In the genomic region with DNA sequence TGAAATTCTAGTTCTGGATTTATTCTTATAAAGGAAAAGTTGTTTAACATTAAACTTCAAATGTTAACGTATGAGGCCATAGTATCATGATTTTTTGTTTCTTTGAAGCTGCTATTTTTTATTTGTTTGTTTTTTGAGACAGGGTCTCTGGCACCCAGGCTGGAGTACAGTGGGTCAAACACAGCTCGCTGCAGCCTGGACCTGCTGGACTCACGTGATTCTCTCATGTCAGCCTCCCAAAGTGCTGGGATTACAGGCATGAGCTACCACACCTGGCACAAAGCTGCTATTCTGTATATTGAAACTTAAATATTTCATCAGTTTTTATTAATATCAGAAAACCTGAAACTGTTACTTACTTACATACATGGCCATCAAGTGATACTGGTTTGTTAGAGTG, we compare ENCODE assay signal across 18 cellular contexts.
DNase-seq lines count a peak whose midpoint lies in the region; ATAC-seq, FAIRE-seq and TF ChIP-seq lines count a peak whose summit lies in the region.
"Had no signal": no experiment of that assay in that cellular context is flagged by ENCODE, and none has a peak within 500 bp of the region (broad histone marks: within the 10 kb centered on the region; RNA-seq: fewer than 3 reads in every experiment).

No MANE protein-coding gene starts in this region.

- ATAC-seq in GM23338, result no peak
- ATAC-seq in body of pancreas, result peak; percentile 66
- peak; percentile 67 for ATAC-seq in HepG2
- ATAC-seq in upper lobe of right lung, result no peak
- no peak for ATAC-seq in left colon
- ATAC-seq in natural killer cell treated with Interleukin-12 subunit alpha and Interleukin-12 subunit beta and Interleukin-15 and Interleukin-18, amount 100 ng/mL, for 72 hours, result no peak
- ATAC-seq: A549 had no signal

- no peaks in the 10 kb centered on the region for H3K27me3 Mint-ChIP-seq in GM23338 (ENCODE audit: insufficient read depth, low read depth, poor library complexity)
- no peaks in the 10 kb centered on the region for H3K27me3 Mint-ChIP-seq in natural killer cell treated with Interleukin-12 subunit alpha and Interleukin-12 subunit beta and Interleukin-15 and Interleukin-18, amount 100 ng/mL, for 72 hours
- H3K27me3 Mint-ChIP-seq: CD4-positive, alpha-beta T cell had no signal

- no peak for TF ChIP-seq CTCF in GM23338 (conservative IDR thresholded peaks at IDR 0.05; ENCODE audit: low read depth in 2 of 2)
- TF ChIP-seq CTCF in body of pancreas (IDR thresholded peaks at IDR 0.05), result no peak
- TF ChIP-seq CTCF in HepG2 (CRISPR knock-in tag; IDR thresholded peaks at IDR 0.05), result no peak
- TF ChIP-seq CTCF in upper lobe of right lung (IDR thresholded peaks at IDR 0.05), result no peak

- no peak overlapping the region for H3K9ac ChIP-seq in HepG2 (ENCODE audit: insufficient read depth, low read depth, low read length)

- peaks cover 18% of the 10 kb centered on the region for H3K4me1 Mint-ChIP-seq in GM23338
- H3K4me1 Mint-ChIP-seq in natural killer cell treated with Interleukin-12 subunit alpha and Interleukin-12 subunit beta and Interleukin-15 and Interleukin-18, amount 100 ng/mL, for 72 hours (ENCODE audit: low read depth in 2 of 2), result no peaks in the 10 kb centered on the region

- intact Hi-C loops in body of pancreas (cut with DNase I) (no loop called here), HepG2 (cut with micrococcal nuclease; ENCODE audit: unreplicated experiment) (no loop called here), upper lobe of right lung (cut with DNase I) (no loop called here), left colon (cut with DNase I, micrococcal nuclease) (no loop called here)

- BruUV-seq in HepG2 (replicated peaks; lab: Mats Ljungman, UMichigan), result no TSS peak

- H3K27ac ChIP-seq in GM23338 (ENCODE audit: low read depth), result no peak overlapping the region
- H3K27ac ChIP-seq in body of pancreas, result peak overlapping the region in 1 of 4 donors; percentile 6
- H3K27ac ChIP-seq in HepG2 (ENCODE audit: extremely low read length, insufficient read depth, low read length), result no peak overlapping the region
- H3K27ac ChIP-seq in upper lobe of right lung, result no peak overlapping the region
- H3K27ac ChIP-seq: 22Rv1, A549, C4-2B had no signal

- no peaks in the 10 kb centered on the region for H3K9me3 ChIP-seq in body of pancreas
- H3K9me3 ChIP-seq in HepG2 (ENCODE audit: low read length), result no peaks in the 10 kb centered on the region
- no peaks in the 10 kb centered on the region for H3K9me3 ChIP-seq in upper lobe of right lung
- H3K9me3 ChIP-seq: A549, Caco-2, HAP-1 had no signal

- in situ Hi-C loops in HepG2 (cut with HindIII; ENCODE audit: extremely low pct_ligation_motif_present, low pct_unique_long_range_greater_than_20kb), result no loop called here

- H3K36me3 Mint-ChIP-seq in GM23338 (ENCODE audit: low read depth), result no peaks in the 10 kb centered on the region
- no peaks in the 10 kb centered on the region for H3K36me3 Mint-ChIP-seq in natural killer cell treated with Interleukin-12 subunit alpha and Interleukin-12 subunit beta and Interleukin-15 and Interleukin-18, amount 100 ng/mL, for 72 hours

- POLR2A ChIA-PET in HepG2 (lab: Yijun Ruan, JAX), result no interaction called here

- H3K4me1 ChIP-seq in GM23338 (ENCODE audit: insufficient read depth) (peaks cover 11% of the 10 kb centered on the region), body of pancreas (peaks cover 6% of the 10 kb centered on the region), HepG2 (ENCODE audit: insufficient read depth, low read length) (peaks cover 15% of the 10 kb centered on the region), upper lobe of right lung (no peaks in the 10 kb centered on the region)
- H3K4me1 ChIP-seq: A549, Caco-2, HAP-1 had no signal

- H3K27ac Mint-ChIP-seq in GM23338, result peak overlapping the region; percentile 43
- no peak overlapping the region for H3K27ac Mint-ChIP-seq in natural killer cell treated with Interleukin-12 subunit alpha and Interleukin-12 subunit beta and Interleukin-15 and Interleukin-18, amount 100 ng/mL, for 72 hours
- H3K27ac Mint-ChIP-seq: CD4-positive, alpha-beta T cell had no signal

- TF ChIP-seq EP300 in HepG2 (IDR thresholded peaks at IDR 0.05; ENCODE audit: low read depth in 2 of 2, low read length in 2 of 2) (no peak), HepG2 (CRISPR knock-in tag; IDR thresholded peaks at IDR 0.05; ENCODE audit: borderline replicate concordance) (no peak)

- H3K79me2 ChIP-seq in GM23338 (replicated peaks; ENCODE audit: insufficient read depth), result no peaks in the 10 kb centered on the region
- H3K79me2 ChIP-seq in HepG2 (ENCODE audit: insufficient read depth, low read length), result no peaks in the 10 kb centered on the region

- H3K9me2 ChIP-seq in GM23338 (ENCODE audit: insufficient read depth), result no peaks in the 10 kb centered on the region

- no peak overlapping the region for H2AFZ ChIP-seq in GM23338
- no peak overlapping the region for H2AFZ ChIP-seq in HepG2 (ENCODE audit: low read length)

- no peaks in the 10 kb centered on the region for H3K36me3 ChIP-seq in GM23338 (ENCODE audit: insufficient read depth)
- no peaks in the 10 kb centered on the region for H3K36me3 ChIP-seq in body of pancreas (replicated peaks in 1 of 2; ENCODE audit: insufficient read depth in 1 of 2, low read depth in 2 of 2)
- no peaks in the 10 kb centered on the region for H3K36me3 ChIP-seq in HepG2 (replicated peaks in 1 of 2; ENCODE audit: control insufficient read depth in 1 of 2, insufficient read depth in 2 of 2, low read length in 2 of 2)
- H3K36me3 ChIP-seq in upper lobe of right lung, result no peaks in the 10 kb centered on the region
- H3K36me3 ChIP-seq: HAP-1 had no signal

- no peak for TF ChIP-seq POLR2A in body of pancreas (IDR thresholded peaks at IDR 0.05)
- no peak for TF ChIP-seq POLR2A in HepG2 (IDR thresholded peaks at IDR 0.05; ENCODE audit: insufficient read depth in 1 of 2, low read depth in 2 of 2, low read length in 2 of 2)

- no peak for FAIRE-seq in HepG2 (lab: Jason Lieb, UNC)
- FAIRE-seq: A549, D721Med, GM12891, GM19239, H1 had no signal

- H3K27me3 ChIP-seq in GM23338 (ENCODE audit: insufficient read depth), result no peaks in the 10 kb centered on the region
- H3K27me3 ChIP-seq in body of pancreas, result no peaks in the 10 kb centered on the region
- H3K27me3 ChIP-seq in HepG2 (ENCODE audit: control insufficient read depth in 1 of 2, insufficient read depth in 2 of 2, low read length in 2 of 2), result no peaks in the 10 kb centered on the region
- H3K27me3 ChIP-seq in upper lobe of right lung, result no peaks in the 10 kb centered on the region

- no peaks in the 10 kb centered on the region for H3F3A ChIP-seq in GM23338 (replicated peaks; ENCODE audit: low read depth)

- no peak for DNase-seq in GM23338 (ENCODE audit: low spot score)
- DNase-seq in body of pancreas, result peak in 1 of 4 donors; percentile 45
- no peak for DNase-seq in HepG2 (ENCODE audit: low spot score)
- peak; percentile 27 for DNase-seq in upper lobe of right lung
- no peak for DNase-seq in left colon
- no peak for DNase-seq in natural killer cell treated with Interleukin-12 subunit alpha and Interleukin-12 subunit beta and Interleukin-15 and Interleukin-18, amount 100 ng/mL, for 72 hours (ENCODE audit: low spot score)
- DNase-seq in epidermal melanocyte (ENCODE audit: insufficient read length, low spot score), result no peak
- DNase-seq: AML-193; Caco-2; CD4-positive, alpha-beta T cell had no signal

- TF ChIP-seq RAD21 in HepG2 (CRISPR knock-in tag; IDR thresholded peaks at IDR 0.05), result no peak

- CTCF ChIA-PET in HepG2 (lab: Yijun Ruan, JAX; ENCODE audit: low intra/inter-chr PET ratio, low total read pairs), result no interaction called here

- no peak overlapping the region for H3K4me2 ChIP-seq in GM23338
- peak overlapping the region; percentile 37 for H3K4me2 ChIP-seq in HepG2 (ENCODE audit: low read depth, low read length)
- H3K4me2 ChIP-seq: A549 had no signal

- H4K20me1 ChIP-seq in GM23338 (replicated peaks; ENCODE audit: insufficient read depth) (no peaks in the 10 kb centered on the region), HepG2 (ENCODE audit: insufficient read depth, low read length) (no peaks in the 10 kb centered on the region)

- H3K4me3 ChIP-seq in GM23338 (no peak overlapping the region), body of pancreas (no peak overlapping the region), HepG2 (replicated peaks in 1 of 3; ENCODE audit: insufficient read depth in 1 of 3, low read depth in 2 of 3, low read length in 3 of 3) (no peak overlapping the region), upper lobe of right lung (no peak overlapping the region)
- H3K4me3 ChIP-seq: A549, HAP-1 had no signal

- H3K4me3 Mint-ChIP-seq in GM23338, result no peak overlapping the region
- no peak overlapping the region for H3K4me3 Mint-ChIP-seq in natural killer cell treated with Interleukin-12 subunit alpha and Interleukin-12 subunit beta and Interleukin-15 and Interleukin-18, amount 100 ng/mL, for 72 hours
- H3K4me3 Mint-ChIP-seq: CD4-positive, alpha-beta T cell had no signal

- H3K9me3 Mint-ChIP-seq in GM23338, result no peaks in the 10 kb centered on the region
- H3K9me3 Mint-ChIP-seq in natural killer cell treated with Interleukin-12 subunit alpha and Interleukin-12 subunit beta and Interleukin-15 and Interleukin-18, amount 100 ng/mL, for 72 hours, result peaks cover 11% of the 10 kb centered on the region

- 31 to 33% methylated on average over 3 of the region's 3 CpGs for WGBS in body of pancreas, 2 donors
- WGBS in HepG2 (ENCODE audit: low lambda C conversion rate), result 0% methylated on average over 3 of the region's 3 CpGs

TF ChIP-seq in GM23338, 12 proteins besides CTCF, POLR2A, EP300 and RAD21 (continues in another document):
- TF ChIP-seq ZNF331 (CRISPR knock-in tag; IDR thresholded peaks at IDR 0.05; ENCODE audit: low read depth) (no peak), CREB1 (CRISPR knock-in tag; IDR thresholded peaks at IDR 0.05; ENCODE audit: low read depth) (no peak), EZH2 (IDR thresholded peaks at IDR 0.05; ENCODE audit: low read depth, unreplicated experiment) (no peak), ZNF114 (CRISPR knock-in tag; IDR thresholded peaks at IDR 0.05) (no peak), STAT1 (IDR thresholded peaks at IDR 0.05; ENCODE audit: unreplicated experiment) (no peak), POLR2AphosphoS5 (IDR thresholded peaks at IDR 0.05; ENCODE audit: low read depth) (no peak)

TF ChIP-seq in HepG2, 621 proteins besides CTCF, POLR2A, EP300 and RAD21 (continues in another document):
- 0 out of 2 replicates have a peak, but pooled peaks have one; percentile 15 for TF ChIP-seq HNF4A (CRISPR knock-in tag; IDR thresholded peaks at IDR 0.05)
- no peak for TF ChIP-seq PPARG (CRISPR knock-in tag; conservative IDR thresholded peaks at IDR 0.05)
- TF ChIP-seq ZNF232 (CRISPR knock-in tag; IDR thresholded peaks at IDR 0.05; ENCODE audit: borderline replicate concordance), result no peak
- TF ChIP-seq SOX6 (IDR thresholded peaks at IDR 0.05), result no peak
- 0 out of 2 replicates have a peak, but pooled peaks have one; percentile 29 for TF ChIP-seq SOX6 (CRISPR knock-in tag; IDR thresholded peaks at IDR 0.05)
- peak; percentile 51; the same call in 1 of the 2 replicates for TF ChIP-seq SALL1 (CRISPR knock-in tag; IDR thresholded peaks at IDR 0.05)
- peak; percentile 85 for TF ChIP-seq BHLHE40 (IDR thresholded peaks at IDR 0.05; ENCODE audit: low read length)

Comparison
In these comparisons a context has a peak if more than half of its experiments do, and no peak if none do; other contexts are left out.
1. ATAC-seq: peak in body of pancreas (single experiment) and HepG2 (single experiment); none in GM23338 (single experiment), upper lobe of right lung (single experiment), left colon (single experiment) and natural killer cell treated with Interleukin-12 subunit alpha and Interleukin-12 subunit beta and Interleukin-15 and Interleukin-18, amount 100 ng/mL, for 72 hours (0 of 2).